ENCODE assay signal across 9 cellular contexts in the genomic region with DNA sequence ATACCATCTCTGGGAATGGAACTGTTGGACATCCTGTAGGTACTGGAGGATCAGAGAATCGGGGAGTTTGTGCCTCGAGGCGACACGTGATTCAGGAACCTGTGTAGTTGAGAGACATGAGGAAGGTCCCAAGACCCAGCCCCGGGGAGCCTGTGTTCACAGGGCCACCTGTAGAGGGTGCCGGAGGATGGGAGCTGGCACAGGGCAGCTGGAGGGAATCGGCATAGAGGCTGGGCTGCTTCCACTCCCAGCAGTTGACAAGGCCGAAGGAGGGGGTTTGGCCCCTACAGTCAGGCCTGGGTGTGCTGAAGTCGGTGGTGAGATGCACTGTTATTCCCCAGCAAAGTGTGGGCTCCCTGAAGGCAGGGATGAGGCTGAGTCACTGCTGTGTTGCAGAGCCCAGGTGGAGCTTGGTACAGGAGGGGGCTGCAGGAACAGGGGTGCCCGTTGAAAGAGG. TPM values are rescaled to one million over a fixed set of nuclear protein-coding genes. Genes with fewer than 3 reads are reported as not detected.
DNase-seq lines count a peak whose midpoint lies in the region; ATAC-seq, FAIRE-seq and TF ChIP-seq lines count a peak whose summit lies in the region.
"Had no signal": no experiment of that assay in that cellular context is flagged by ENCODE, and none has a peak within 500 bp of the region (broad histone marks: within the 10 kb centered on the region; RNA-seq: fewer than 3 reads in every experiment).

No MANE protein-coding gene starts in this region.

- H3K4me1 ChIP-seq in A549 (peaks cover 30% of the 10 kb centered on the region), tibial nerve (peaks cover 0 to 51% (median 19%) of the 10 kb centered on the region in 4 donors)

- CTCF ChIA-PET in A549 (lab: Yijun Ruan, JAX) = interaction anchor here (0.9 to 3.3 kb wide), 4 partner anchors 11 to 80 kb away, joined by 3 to 18 read pairs (median 8); no protein-coding TSS in a partner anchor

- H3K27ac ChIP-seq in A549 (peak overlapping the region in 1 of 2 experiments; percentile 56; a peak in 2 of 6 replicates), tibial nerve (no peak overlapping the region)

- H3K4me2 ChIP-seq in A549 = no peak overlapping the region

- TF ChIP-seq POLR2A in A549 (IDR thresholded peaks at IDR 0.05; ENCODE audit: low read length) (no peak), tibial nerve (IDR thresholded peaks at IDR 0.05) (no peak)

- no peak for FAIRE-seq in A549 (lab: Jason Lieb, UNC)

- no peak overlapping the region for H3K4me3 ChIP-seq in A549
- no peak overlapping the region for H3K4me3 ChIP-seq in GM12865 (ENCODE audit: low read depth, low read length)
- no peak overlapping the region for H3K4me3 ChIP-seq in epithelial cell of esophagus (ENCODE audit: low read length)
- no peak overlapping the region for H3K4me3 ChIP-seq in tibial nerve

- 61% methylated on average over 6 of the region's 10 CpGs for WGBS in A549 (ENCODE audit: missing lambda C conversion rate)
- WGBS in tibial nerve, 2 donors = 49 to 59% methylated on average over 9 to 10 of the region's 10 CpGs

- DNase-seq in A549 (ENCODE audit: low read depth in 1 of 2, low spot score in 1 of 2) (peak in 1 of 2 experiments; percentile 72), GM12865 (ENCODE audit: low read depth) (peak; percentile 59), RPMI8226 (peak; percentile 48), epithelial cell of esophagus (ENCODE audit: low read depth) (peak; percentile 30), tibial nerve (ENCODE audit: low spot score in 2 of 2) (no peak), omental fat pad (ENCODE audit: low spot score) (no peak)

- peaks cover 0 to 32% (median 9%) of the 10 kb centered on the region in 3 donors for H3K36me3 ChIP-seq in tibial nerve

- POLR2A ChIA-PET in A549 (lab: Yijun Ruan, JAX) = interaction anchor here (0.5 kb wide), 1 partner anchor 58 kb away, joined by 3 read pairs; no protein-coding TSS in a partner anchor

- no peaks in the 10 kb centered on the region for H3K27me3 ChIP-seq in tibial nerve

- TF ChIP-seq CTCF in A549 (IDR thresholded peaks at IDR 0.05) (peak; percentile 29; the same call in 2 of the 3 replicates), GM12865 (IDR thresholded peaks at IDR 0.05; ENCODE audit: insufficient read depth, low read depth, low read length, missing control alignments) (peak; percentile 55), epithelial cell of esophagus (IDR thresholded peaks at IDR 0.05; ENCODE audit: insufficient read depth, low read depth, low read length, missing control alignments) (no peak), tibial nerve (IDR thresholded peaks at IDR 0.05) (peak in 1 of 5 experiments; percentile 9), omental fat pad (IDR thresholded peaks at IDR 0.05) (no peak)

- H3K9me3 ChIP-seq in A549 (no peaks in the 10 kb centered on the region), tibial nerve (no peaks in the 10 kb centered on the region)

- peak; percentile 31 to 52 for ATAC-seq in A549
- ATAC-seq in omental fat pad (ENCODE audit: low FRiP score) = no peak
- no peak for ATAC-seq in HG02588 (IDR thresholded peaks at IDR 0.05; ENCODE audit: unreplicated experiment)
- no peak for ATAC-seq in HG02938 (IDR thresholded peaks at IDR 0.05; ENCODE audit: unreplicated experiment)

- TF ChIP-seq EP300 in A549 (IDR thresholded peaks at IDR 0.05) (no peak), tibial nerve (IDR thresholded peaks at IDR 0.05) (no peak)

- peak in 1 of 2 experiments; percentile 55; a peak in 3 of 5 replicates for TF ChIP-seq RAD21 in A549 (conservative IDR thresholded peaks at IDR 0.05 in 1 of 2, IDR thresholded peaks at IDR 0.05 in 1 of 2)

TF ChIP-seq in A549, 52 proteins besides CTCF, POLR2A, EP300 and RAD21 (continues in another document):
- TF ChIP-seq, protein P1, sequence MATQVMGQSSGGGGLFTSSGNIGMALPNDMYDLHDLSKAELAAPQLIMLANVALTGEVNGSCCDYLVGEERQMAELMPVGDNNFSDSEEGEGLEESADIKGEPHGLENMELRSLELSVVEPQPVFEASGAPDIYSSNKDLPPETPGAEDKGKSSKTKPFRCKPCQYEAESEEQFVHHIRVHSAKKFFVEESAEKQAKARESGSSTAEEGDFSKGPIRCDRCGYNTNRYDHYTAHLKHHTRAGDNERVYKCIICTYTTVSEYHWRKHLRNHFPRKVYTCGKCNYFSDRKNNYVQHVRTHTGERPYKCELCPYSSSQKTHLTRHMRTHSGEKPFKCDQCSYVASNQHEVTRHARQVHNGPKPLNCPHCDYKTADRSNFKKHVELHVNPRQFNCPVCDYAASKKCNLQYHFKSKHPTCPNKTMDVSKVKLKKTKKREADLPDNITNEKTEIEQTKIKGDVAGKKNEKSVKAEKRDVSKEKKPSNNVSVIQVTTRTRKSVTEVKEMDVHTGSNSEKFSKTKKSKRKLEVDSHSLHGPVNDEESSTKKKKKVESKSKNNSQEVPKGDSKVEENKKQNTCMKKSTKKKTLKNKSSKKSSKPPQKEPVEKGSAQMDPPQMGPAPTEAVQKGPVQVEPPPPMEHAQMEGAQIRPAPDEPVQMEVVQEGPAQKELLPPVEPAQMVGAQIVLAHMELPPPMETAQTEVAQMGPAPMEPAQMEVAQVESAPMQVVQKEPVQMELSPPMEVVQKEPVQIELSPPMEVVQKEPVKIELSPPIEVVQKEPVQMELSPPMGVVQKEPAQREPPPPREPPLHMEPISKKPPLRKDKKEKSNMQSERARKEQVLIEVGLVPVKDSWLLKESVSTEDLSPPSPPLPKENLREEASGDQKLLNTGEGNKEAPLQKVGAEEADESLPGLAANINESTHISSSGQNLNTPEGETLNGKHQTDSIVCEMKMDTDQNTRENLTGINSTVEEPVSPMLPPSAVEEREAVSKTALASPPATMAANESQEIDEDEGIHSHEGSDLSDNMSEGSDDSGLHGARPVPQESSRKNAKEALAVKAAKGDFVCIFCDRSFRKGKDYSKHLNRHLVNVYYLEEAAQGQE (IDR thresholded peaks at IDR 0.05) = no peak
- TF ChIP-seq HDAC2 (IDR thresholded peaks at IDR 0.05) (no peak), POLR2AphosphoS2 (conservative IDR thresholded peaks at IDR 0.05; ENCODE audit: low read length) (no peak), ZC3H11A (IDR thresholded peaks at IDR 0.05) (no peak), HES2 (IDR thresholded peaks at IDR 0.05) (no peak), RFX5 (IDR thresholded peaks at IDR 0.05) (no peak), CBX8 (IDR thresholded peaks at IDR 0.05) (no peak), EHMT2 (IDR thresholded peaks at IDR 0.05; ENCODE audit: low read depth) (no peak), CHD4 (IDR thresholded peaks at IDR 0.05; ENCODE audit: borderline replicate concordance) (no peak), CEBPB (IDR thresholded peaks at IDR 0.05) (no peak)
- TF ChIP-seq, protein P2, sequence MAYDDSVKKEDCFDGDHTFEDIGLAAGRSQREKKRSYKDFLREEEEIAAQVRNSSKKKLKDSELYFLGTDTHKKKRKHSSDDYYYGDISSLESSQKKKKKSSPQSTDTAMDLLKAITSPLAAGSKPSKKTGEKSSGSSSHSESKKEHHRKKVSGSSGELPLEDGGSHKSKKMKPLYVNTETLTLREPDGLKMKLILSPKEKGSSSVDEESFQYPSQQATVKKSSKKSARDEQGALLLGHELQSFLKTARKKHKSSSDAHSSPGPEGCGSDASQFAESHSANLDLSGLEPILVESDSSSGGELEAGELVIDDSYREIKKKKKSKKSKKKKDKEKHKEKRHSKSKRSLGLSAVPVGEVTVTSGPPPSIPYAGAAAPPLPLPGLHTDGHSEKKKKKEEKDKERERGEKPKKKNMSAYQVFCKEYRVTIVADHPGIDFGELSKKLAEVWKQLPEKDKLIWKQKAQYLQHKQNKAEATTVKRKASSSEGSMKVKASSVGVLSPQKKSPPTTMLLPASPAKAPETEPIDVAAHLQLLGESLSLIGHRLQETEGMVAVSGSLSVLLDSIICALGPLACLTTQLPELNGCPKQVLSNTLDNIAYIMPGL (CRISPR knock-in tag; IDR thresholded peaks at IDR 0.05; ENCODE audit: borderline replicate concordance) = no peak

RNA-seq across cellular contexts. Expression of gene ISYNA1, which starts 2.5 kb away (rescaled TPM):
- 17.6 and 18.0 TPM in 2 replicates for polyA plus RNA-seq in A549 (2011; rRNA removed)
- 43.0 and 56.5 TPM in 2 replicates for polyA plus RNA-seq in A549 (2012; cell fraction: cytosol; rRNA removed)
- polyA plus RNA-seq in A549 (2012; cell fraction: nucleus; rRNA removed) = 199 and 307 TPM in 2 replicates
- 48.5 to 71.0 TPM (median 60.7 TPM) in 3 replicates for polyA plus RNA-seq in A549 (2017; fragmentation: RNase III; extraction: RNeasy Plus Mini Kit Qiagen cat#74134 plus additional on column Dnase treatment)
- polyA minus RNA-seq in A549 (2011; rRNA and poly(A)+ RNA removed) = 17.4 and 29.8 TPM in 2 replicates
- total RNA-seq in tibial nerve = 10 to 100 TPM; 43.5 to 82.2 (median 52.4) TPM
- 10 to 100 TPM; 20.0 to 36.7 (median 29.8) TPM for total RNA-seq in omental fat pad

RNA-seq across cellular contexts. Expression of gene SSBP4, which starts 21.3 kb away (rescaled TPM):
- 5.4 and 6.9 TPM in 2 replicates for polyA plus RNA-seq in A549 (2011; rRNA removed)
- 28.5 and 47.8 TPM in 2 replicates for polyA plus RNA-seq in A549 (2012; cell fraction: cytosol; rRNA removed)
- polyA plus RNA-seq in A549 (2012; cell fraction: nucleus; rRNA removed) = 69.4 and 124 TPM in 2 replicates
- polyA plus RNA-seq in A549 (2017; fragmentation: RNase III; extraction: RNeasy Plus Mini Kit Qiagen cat#74134 plus additional on column Dnase treatment) = 37.8 to 43.2 TPM (median 41.5 TPM) in 3 replicates
- 5.0 and 10.7 TPM in 2 replicates for polyA minus RNA-seq in A549 (2011; rRNA and poly(A)+ RNA removed)
- 100 to 1,000 TPM in 1 of 4 donors, 10 to 100 TPM in 3; 67.4 to 172 (median 84.2) TPM for total RNA-seq in tibial nerve
- total RNA-seq in omental fat pad = 10 to 100 TPM; 29.9 to 62.9 (median 43.7) TPM

RNA-seq across cellular contexts. Expression of gene LRRC25, which starts 43.0 kb away (rescaled TPM):
- polyA plus RNA-seq in A549 (2011; rRNA removed) (not detected in 2 replicates), A549 (2017; fragmentation: RNase III; extraction: RNeasy Plus Mini Kit Qiagen cat#74134 plus additional on column Dnase treatment) (not detected in 3 replicates)
- not detected in 2 replicates for polyA plus RNA-seq in A549 (2012; cell fraction: cytosol; rRNA removed)
- not detected in 2 replicates for polyA plus RNA-seq in A549 (2012; cell fraction: nucleus; rRNA removed)
- polyA minus RNA-seq in A549 (2011; rRNA and poly(A)+ RNA removed) = not detected in 2 replicates
- total RNA-seq in tibial nerve (10 to 100 TPM in 2 of 4 donors, 1 to 10 TPM in 2; 9.0 to 13.8 (median 9.8) TPM), omental fat pad (10 to 100 TPM; 11.8 to 37.2 (median 28.8) TPM)
- total RNA-seq: T-helper 2 cell treated with Interferon-gamma antibody and Interleukin-4, amounts not matched to agents 100 ng/mL and 5 ng/mL, for 36 hours had no signal

RNA-seq across cellular contexts. Expression of gene GDF15, which starts 54.5 kb away (rescaled TPM):
- 67.8 and 78.5 TPM in 2 replicates for polyA plus RNA-seq in A549 (2011; rRNA removed)
- 120 and 188 TPM in 2 replicates for polyA plus RNA-seq in A549 (2012; cell fraction: cytosol; rRNA removed)
- 132 and 182 TPM in 2 replicates for polyA plus RNA-seq in A549 (2012; cell fraction: nucleus; rRNA removed)
- 53.4 to 58.4 TPM (median 56.9 TPM) in 3 replicates for polyA plus RNA-seq in A549 (2017; fragmentation: RNase III; extraction: RNeasy Plus Mini Kit Qiagen cat#74134 plus additional on column Dnase treatment)
- 33.4 and 59.6 TPM in 2 replicates for polyA minus RNA-seq in A549 (2011; rRNA and poly(A)+ RNA removed)
- total RNA-seq in tibial nerve = 10 to 100 TPM in 2 of 4 donors, 1 to 10 TPM in 2; 4.2 to 31.0 (median 13.2) TPM
- total RNA-seq in omental fat pad = 1 to 10 TPM; 1.9 to 4.6 (median 3.0) TPM
- total RNA-seq: T-helper 2 cell treated with Interferon-gamma antibody and Interleukin-4, amounts not matched to agents 100 ng/mL and 5 ng/mL, for 36 hours had no signal

Comparison
In these comparisons a context has a peak if more than half of its experiments do, and no peak if none do; other contexts are left out.
1. ATAC-seq: peak in A549 (2 of 2); none in omental fat pad (single experiment), HG02588 (single experiment) and HG02938 (single experiment).
2. DNase-seq: peak in GM12865 (single experiment), RPMI8226 (single experiment) and epithelial cell of esophagus (single experiment); none in tibial nerve (0 of 2) and omental fat pad (single experiment).
3. CTCF ChIP-seq: peak in A549 (single experiment) and GM12865 (single experiment); none in epithelial cell of esophagus (single experiment) and omental fat pad (0 of 3).